Comparison of ENCODE assay signal across 11 cellular contexts in genomic region chr17:76120658-76121008, GRCh38. TPM values are rescaled to one million over a fixed set of nuclear protein-coding genes. Genes with fewer than 3 reads are reported as not detected.
DNase-seq lines count a peak whose midpoint lies in the region; ATAC-seq, FAIRE-seq and TF ChIP-seq lines count a peak whose summit lies in the region.
"Had no signal": no experiment of that assay in that cellular context is flagged by ENCODE, and none has a peak within 500 bp of the region (broad histone marks: within the 10 kb centered on the region; RNA-seq: fewer than 3 reads in every experiment).

No MANE protein-coding gene starts in this region.

- no peak overlapping the region for H3K27ac Mint-ChIP-seq in neural crest cell (ENCODE audit: unreplicated experiment)
- H3K27ac Mint-ChIP-seq: activated naive CD4-positive, alpha-beta T cell treated with anti-CD3 and anti-CD28 coated beads, Interleukin-2, amount 50 U/mL, for 24 hours had no signal

- ATAC-seq in activated T-cell treated with anti-CD3 and anti-CD28 coated beads, Interleukin-2, amount 50 U/mL, for 4 hours: no peak
- no peak for ATAC-seq in pancreas

- H3K9me3 ChIP-seq in pancreas: no peaks in the 10 kb centered on the region
- H3K9me3 ChIP-seq: esophagus muscularis mucosa, ovary, SK-N-SH had no signal

- no peak overlapping the region for H3K4me3 ChIP-seq in pancreas
- H3K4me3 ChIP-seq: lung had no signal

- H3K4me1 ChIP-seq in pancreas: peaks cover 0 to 4% (median 0%) of the 10 kb centered on the region in 3 donors

- no peak for DNase-seq in activated T-cell treated with anti-CD3 and anti-CD28 coated beads, Interleukin-2, amount 50 U/mL, for 4 hours
- DNase-seq in activated T-cell treated with anti-CD3 and anti-CD28 coated beads, Interleukin-2, amount 50 U/mL, for 1 hour: no peak
- no peak for DNase-seq in neural crest cell (ENCODE audit: low read depth, low spot score)
- no peak for DNase-seq in pancreas
- DNase-seq: GM23248 had no signal

- H3K4me1 Mint-ChIP-seq in activated T-cell treated with anti-CD3 and anti-CD28 coated beads, Interleukin-2, amount 50 U/mL, for 4 hours (ENCODE audit: low read depth): peaks cover 4% of the 10 kb centered on the region
- peaks cover 16% of the 10 kb centered on the region for H3K4me1 Mint-ChIP-seq in neural crest cell

- peak overlapping the region; percentile 21 for H3K4me3 Mint-ChIP-seq in activated T-cell treated with anti-CD3 and anti-CD28 coated beads, Interleukin-2, amount 50 U/mL, for 4 hours
- peak overlapping the region; percentile 18 for H3K4me3 Mint-ChIP-seq in neural crest cell
- H3K4me3 Mint-ChIP-seq: activated naive CD4-positive, alpha-beta T cell treated with anti-CD3 and anti-CD28 coated beads, Interleukin-2, amount 50 U/mL, for 24 hours had no signal

- TF ChIP-seq CTCF in neural crest cell (conservative IDR thresholded peaks at IDR 0.05) (no peak), pancreas (IDR thresholded peaks at IDR 0.05) (no peak)

- WGBS in pancreas, 2 donors: 79 to 85% methylated on average over 5 of the region's 5 CpGs

- FAIRE-seq in pancreas (lab: Jason Lieb, UNC): no peak

- no peaks in the 10 kb centered on the region for H3K27me3 ChIP-seq in pancreas
- H3K27me3 ChIP-seq: esophagus muscularis mucosa, ovary had no signal

- no peaks in the 10 kb centered on the region for H3K36me3 Mint-ChIP-seq in activated T-cell treated with anti-CD3 and anti-CD28 coated beads, Interleukin-2, amount 50 U/mL, for 4 hours (ENCODE audit: insufficient read depth)
- no peaks in the 10 kb centered on the region for H3K36me3 Mint-ChIP-seq in neural crest cell (ENCODE audit: low read depth)
- H3K36me3 Mint-ChIP-seq: activated naive CD4-positive, alpha-beta T cell treated with anti-CD3 and anti-CD28 coated beads, Interleukin-2, amount 50 U/mL, for 24 hours had no signal

- H3K27me3 Mint-ChIP-seq in activated T-cell treated with anti-CD3 and anti-CD28 coated beads, Interleukin-2, amount 50 U/mL, for 4 hours (ENCODE audit: low read depth): no peaks in the 10 kb centered on the region
- H3K27me3 Mint-ChIP-seq in neural crest cell (ENCODE audit: low read depth): no peaks in the 10 kb centered on the region
- H3K27me3 Mint-ChIP-seq: activated naive CD4-positive, alpha-beta T cell treated with anti-CD3 and anti-CD28 coated beads, Interleukin-2, amount 50 U/mL, for 24 hours had no signal

- intact Hi-C loops in pancreas (cut with DNase I): loop anchor here in 2 of 3 donors (5.0 kb wide), 2 partner anchors 157 to 162 kb away; no protein-coding TSS in a partner anchor

- H3K36me3 ChIP-seq in pancreas: no peaks in the 10 kb centered on the region
- H3K36me3 ChIP-seq: esophagus muscularis mucosa, ovary had no signal

- H3K9me3 Mint-ChIP-seq in activated T-cell treated with anti-CD3 and anti-CD28 coated beads, Interleukin-2, amount 50 U/mL, for 4 hours: no peaks in the 10 kb centered on the region
- H3K9me3 Mint-ChIP-seq in neural crest cell: no peaks in the 10 kb centered on the region
- H3K9me3 Mint-ChIP-seq: activated naive CD4-positive, alpha-beta T cell treated with anti-CD3 and anti-CD28 coated beads, Interleukin-2, amount 50 U/mL, for 24 hours had no signal

- H3K27ac ChIP-seq in pancreas: no peak overlapping the region
- H3K27ac ChIP-seq: GM23248, ovary had no signal

RNA-seq across cellular contexts. Expression of gene EXOC7, which starts 17.0 kb away (rescaled TPM):
- 100 to 1,000 TPM in 1 of 3 donors, 10 to 100 TPM in 2; 89.9 to 106 (median 91.0) TPM for total RNA-seq in activated T-cell treated with anti-CD3 and anti-CD28 coated beads, Interleukin-2, amount 50 U/mL, for 4 hours
- 195 and 205 TPM in 2 replicates for total RNA-seq in neural crest cell
- total RNA-seq in pancreas: 10 to 100 TPM; 38.4 to 81.3 (median 49.8) TPM
- 100 to 1,000 TPM in 1 of 2 donors, 10 to 100 TPM in 1; 97.1 to 103 TPM for polyA plus RNA-seq in pancreas

RNA-seq across cellular contexts. Expression of gene FOXJ1, which starts 20.4 kb away (rescaled TPM):
- 1 to 10 TPM in 2 of 3 donors, under 1 TPM in 1; 0.71 to 2.8 (median 1.8) TPM for total RNA-seq in activated T-cell treated with anti-CD3 and anti-CD28 coated beads, Interleukin-2, amount 50 U/mL, for 4 hours
- total RNA-seq in neural crest cell (4.3 and 4.5 TPM in 2 replicates), pancreas (1 to 10 TPM in 1 of 6 donors, under 1 TPM in 5; 0.14 to 1.2 (median 0.36) TPM)
- 1 to 10 TPM; 2.4 to 5.7 TPM for polyA plus RNA-seq in pancreas
- total RNA-seq: GM23248 had no signal
- polyA plus RNA-seq: GM23248, SK-N-SH had no signal

RNA-seq across cellular contexts. Expression of gene ZACN, which starts 41.7 kb away (rescaled TPM):
- 1 to 10 TPM; 4.9 to 9.7 (median 8.1) TPM for total RNA-seq in activated T-cell treated with anti-CD3 and anti-CD28 coated beads, Interleukin-2, amount 50 U/mL, for 4 hours
- total RNA-seq in neural crest cell: 0.19 TPM in 1 of 2 replicates, not detected in the other
- under 1 TPM in 1 of 6 donors, not detected in 5; 0.06 TPM for total RNA-seq in pancreas
- polyA plus RNA-seq in pancreas: 1 to 10 TPM; 3.4 to 4.2 TPM
- total RNA-seq: GM23248, urinary bladder had no signal
- polyA plus RNA-seq: SK-N-SH had no signal

RNA-seq across cellular contexts. Expression of gene GALR2, which starts 46.1 kb away (rescaled TPM):
- 10 to 100 TPM in 2 of 3 donors, 1 to 10 TPM in 1; 6.1 to 12.6 (median 10.2) TPM for total RNA-seq in activated T-cell treated with anti-CD3 and anti-CD28 coated beads, Interleukin-2, amount 50 U/mL, for 4 hours
- total RNA-seq in neural crest cell (not detected in 2 replicates), pancreas (under 1 TPM in 2 of 6 donors, not detected in 4; 0.12 to 0.19 TPM)
- under 1 TPM in 1 of 2 donors, not detected in 1; 0.11 TPM for polyA plus RNA-seq in pancreas
- total RNA-seq: GM23248, urinary bladder had no signal
- polyA plus RNA-seq: ovary had no signal

RNA-seq across cellular contexts. Expression of gene SRP68, which starts 48.3 kb away (rescaled TPM):
- 100 to 1,000 TPM in 2 of 3 donors, 10 to 100 TPM in 1; 88.4 to 114 (median 105) TPM for total RNA-seq in activated T-cell treated with anti-CD3 and anti-CD28 coated beads, Interleukin-2, amount 50 U/mL, for 4 hours
- 87.9 and 91.6 TPM in 2 replicates for total RNA-seq in neural crest cell
- total RNA-seq in pancreas: 10 to 100 TPM; 42.4 to 74.6 (median 55.3) TPM
- polyA plus RNA-seq in pancreas: 10 to 100 TPM; 32.2 to 45.9 TPM
